1 cellular context compared by ENCODE assay signal in the genomic region with DNA sequence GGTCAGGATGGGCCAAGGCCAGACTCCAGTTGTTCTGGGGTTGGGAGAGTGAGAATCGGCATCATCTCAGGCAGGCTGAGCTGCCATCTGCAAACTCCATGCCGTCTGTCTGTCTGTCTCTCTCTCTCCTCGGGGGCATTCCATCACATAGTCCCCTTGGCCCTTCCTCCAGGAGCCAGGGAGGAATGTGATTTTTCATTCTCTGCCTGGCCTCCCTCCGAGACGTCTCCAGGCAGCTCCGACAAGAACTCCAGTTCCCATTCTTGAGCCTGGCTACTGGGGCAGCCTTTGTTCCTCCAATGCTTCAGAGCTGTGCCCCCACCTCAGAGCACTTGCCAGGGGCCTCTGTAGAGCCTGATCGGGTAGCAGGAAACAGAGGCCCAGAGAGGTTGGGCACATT.
TF ChIP-seq lines count a peak whose summit lies in the region.

No MANE protein-coding gene starts in this region.

TF ChIP-seq in H1, 55 proteins besides CTCF, POLR2A, EP300 and RAD21:
- no peak for TF ChIP-seq GTF2F1 (IDR thresholded peaks at IDR 0.05; ENCODE audit: borderline replicate concordance, low read depth, low read length)
- no peak for TF ChIP-seq BRCA1 (IDR thresholded peaks at IDR 0.05; ENCODE audit: low read depth, low read length)
- peak; percentile 85 for TF ChIP-seq TEAD4 (IDR thresholded peaks at IDR 0.05; ENCODE audit: low read depth, low read length)
